24 cellular contexts compared by ENCODE assay signal in genomic region chr2:148860037-148860436, GRCh38. TPM values are rescaled to one million over a fixed set of nuclear protein-coding genes. Genes with fewer than 3 reads are reported as not detected.
DNase-seq lines count a peak whose midpoint lies in the region; ATAC-seq and TF ChIP-seq lines count a peak whose summit lies in the region.
"Had no signal": no experiment of that assay in that cellular context is flagged by ENCODE, and none has a peak within 500 bp of the region (broad histone marks: within the 10 kb centered on the region; RNA-seq: fewer than 3 reads in every experiment).

No MANE protein-coding gene starts in this region.

- no peaks in the 10 kb centered on the region for H3K36me3 Mint-ChIP-seq in stimulated activated memory B cell treated with anti-CD40 and anti-IgM and Interleukin-4, amounts not matched to agents 10 μg/mL and 1 μg/mL and 100 μg/mL, for 72 hours
- H3K36me3 Mint-ChIP-seq: CD4-positive, alpha-beta memory T cell had no signal

- H3K27ac Mint-ChIP-seq in stimulated activated memory B cell treated with anti-CD40 and anti-IgM and Interleukin-4, amounts not matched to agents 10 μg/mL and 1 μg/mL and 100 μg/mL, for 72 hours: no peak overlapping the region
- H3K27ac Mint-ChIP-seq: CD4-positive, alpha-beta memory T cell had no signal

- no peak for TF ChIP-seq CTCF in astrocyte of the spinal cord (IDR thresholded peaks at IDR 0.05; ENCODE audit: low read depth, low read length)
- TF ChIP-seq CTCF in retinal pigment epithelial cell (conservative IDR thresholded peaks at IDR 0.05; ENCODE audit: low read depth, low read length): no peak

- H3K27me3 Mint-ChIP-seq in stimulated activated memory B cell treated with anti-CD40 and anti-IgM and Interleukin-4, amounts not matched to agents 10 μg/mL and 1 μg/mL and 100 μg/mL, for 72 hours: peaks cover 30% of the 10 kb centered on the region

- ATAC-seq in stimulated activated memory B cell treated with anti-CD40 and anti-IgM and Interleukin-4, amounts not matched to agents 10 μg/mL and 1 μg/mL and 100 μg/mL, for 72 hours: no peak
- ATAC-seq: Panc1 had no signal

- in situ Hi-C loops in astrocyte of the spinal cord (cut with HindIII; ENCODE audit: low sequenced_read_pairs): no loop called here

- H3K4me3 ChIP-seq in astrocyte of the spinal cord (ENCODE audit: low read depth, low read length) (no peak overlapping the region), retinal pigment epithelial cell (ENCODE audit: low read length) (no peak overlapping the region)

- DNase-seq in M059J (ENCODE audit: low read depth): peak; percentile 3
- peak; percentile 4 for DNase-seq in NCI-H2107 (lab: John Stamatoyannopoulos, UW)
- DNase-seq in astrocyte of the spinal cord (ENCODE audit: low read depth, low spot score): peak; percentile 18
- DNase-seq in retinal pigment epithelial cell (ENCODE audit: low read depth): peak; percentile 58
- no peak for DNase-seq in cerebellum (ENCODE audit: low spot score)
- no peak for DNase-seq in SIG-M5 (lab: John Stamatoyannopoulos, UW)
- DNase-seq: C1 segment of cervical spinal cord; CD4-positive, alpha-beta memory T cell; COR-L47; DMS53; EL; GDM1; HCEC 1CT; IMR-90; KG1; MM.1S; NCI-H2081; NCI-H524 treated with DMSO at 0.1 percent for 48 hours; NCI-H774; SHP77 treated with DMSO at 0.1 percent for 48 hours; SK-N-SH; SW 1271 had no signal

- H3K4me3 Mint-ChIP-seq in stimulated activated memory B cell treated with anti-CD40 and anti-IgM and Interleukin-4, amounts not matched to agents 10 μg/mL and 1 μg/mL and 100 μg/mL, for 72 hours: no peak overlapping the region
- H3K4me3 Mint-ChIP-seq: CD4-positive, alpha-beta memory T cell had no signal

- H3K4me1 Mint-ChIP-seq in stimulated activated memory B cell treated with anti-CD40 and anti-IgM and Interleukin-4, amounts not matched to agents 10 μg/mL and 1 μg/mL and 100 μg/mL, for 72 hours: peaks cover 8% of the 10 kb centered on the region

- H3K9me3 Mint-ChIP-seq in stimulated activated memory B cell treated with anti-CD40 and anti-IgM and Interleukin-4, amounts not matched to agents 10 μg/mL and 1 μg/mL and 100 μg/mL, for 72 hours: no peaks in the 10 kb centered on the region
- H3K9me3 Mint-ChIP-seq: CD4-positive, alpha-beta memory T cell had no signal

RNA-seq across cellular contexts. Expression of gene KIF5C, which starts 15.0 kb away (rescaled TPM):
- 0.54 and 1.3 TPM in 2 replicates for total RNA-seq in M059J (2014; rRNA removed; shearing (Covaris generic))
- 340 TPM for total RNA-seq in cerebellum

Comparison
In these comparisons a context has a peak if more than half of its experiments do, and no peak if none do; other contexts are left out.
1. DNase-seq: peak in M059J (single experiment), NCI-H2107 (single experiment), astrocyte of the spinal cord (single experiment) and retinal pigment epithelial cell (single experiment); none in cerebellum (single experiment) and SIG-M5 (single experiment).
2. RNA of gene KIF5C, which starts 15.0 kb away (total RNA-seq): 340 TPM in cerebellum (single experiment); 0.54 to 1.3 TPM in M059J; every median in the first group is over 100 times any median in the second.